Comparison of ENCODE assay signal across 27 cellular contexts in genomic region chr2:220590476-220590875, GRCh38.
"Had no signal": no experiment of that assay in that cellular context is flagged by ENCODE, and none has a peak within 500 bp of the region (broad histone marks: within the 10 kb centered on the region; RNA-seq: fewer than 3 reads in every experiment).

No MANE protein-coding gene starts in this region.

- H3K4me1 Mint-ChIP-seq: naive thymus-derived CD8-positive, alpha-beta T cell; neural crest cell; stimulated activated effector memory CD8-positive, alpha-beta T cell treated with anti-CD3 and anti-CD28 coated beads, Interleukin-12 subunit alpha, Interleukin-12 subunit beta, amount 100 ng/mL, for 72 hours; stimulated activated naive B cell treated with anti-CD40 and anti-IgM and Interleukin-4, amounts not matched to agents 10 μg/mL and 1 μg/mL and 100 μg/mL, for 72 hours had no signal

- H3K27me3 Mint-ChIP-seq: stimulated activated naive B cell treated with anti-CD40 and anti-IgM and Interleukin-4, amounts not matched to agents 10 μg/mL and 1 μg/mL and 100 μg/mL, for 72 hours; stimulated activated naive CD8-positive, alpha-beta T cell treated with anti-CD3 and anti-CD28 coated beads, Interleukin-15, Interleukin-2, amounts not matched to agents 100 ng/mL and 50 ng/mL, for 24 hours had no signal

- H3K27ac Mint-ChIP-seq: naive thymus-derived CD8-positive, alpha-beta T cell; natural killer cell treated with Interleukin-12 subunit alpha and Interleukin-12 subunit beta and Interleukin-15 and Interleukin-18, amount 100 ng/mL, for 72 hours; nephron progenitor cell; stimulated activated effector memory CD8-positive, alpha-beta T cell treated with anti-CD3 and anti-CD28 coated beads, Interleukin-12 subunit alpha, Interleukin-12 subunit beta, amount 100 ng/mL, for 72 hours; stimulated activated naive B cell treated with anti-CD40 and anti-IgM and Interleukin-4, amounts not matched to agents 10 μg/mL and 1 μg/mL and 100 μg/mL, for 72 hours; stimulated activated naive CD8-positive, alpha-beta T cell treated with anti-CD3 and anti-CD28 coated beads, Interleukin-15, Interleukin-2, amounts not matched to agents 100 ng/mL and 50 ng/mL, for 24 hours; type B pancreatic cell had no signal

- H3K9me3 Mint-ChIP-seq: natural killer cell treated with Interleukin-12 subunit alpha and Interleukin-12 subunit beta and Interleukin-15 and Interleukin-18, amount 100 ng/mL, for 72 hours; nephron progenitor cell; neural crest cell; stimulated activated effector memory CD8-positive, alpha-beta T cell treated with anti-CD3 and anti-CD28 coated beads, Interleukin-12 subunit alpha, Interleukin-12 subunit beta, amount 100 ng/mL, for 72 hours; stimulated activated naive B cell treated with anti-CD40 and anti-IgM and Interleukin-4, amounts not matched to agents 10 μg/mL and 1 μg/mL and 100 μg/mL, for 72 hours; stimulated activated naive CD8-positive, alpha-beta T cell treated with anti-CD3 and anti-CD28 coated beads, Interleukin-15, Interleukin-2, amounts not matched to agents 100 ng/mL and 50 ng/mL, for 24 hours; type B pancreatic cell had no signal

- H3K27me3 ChIP-seq: neutrophil, pancreas, right lobe of liver, sigmoid colon, stomach, thyroid gland, tibial nerve, upper lobe of right lung, uterus had no signal

- H3K36me3 ChIP-seq: neutrophil, pancreas, prostate gland, right lobe of liver, sigmoid colon, stomach, thoracic aorta, thyroid gland, tibial nerve, upper lobe of right lung, uterus had no signal

- H3K36me3 Mint-ChIP-seq: naive thymus-derived CD8-positive, alpha-beta T cell; natural killer cell treated with Interleukin-12 subunit alpha and Interleukin-12 subunit beta and Interleukin-15 and Interleukin-18, amount 100 ng/mL, for 72 hours; stimulated activated effector memory CD8-positive, alpha-beta T cell treated with anti-CD3 and anti-CD28 coated beads, Interleukin-12 subunit alpha, Interleukin-12 subunit beta, amount 100 ng/mL, for 72 hours; stimulated activated naive B cell treated with anti-CD40 and anti-IgM and Interleukin-4, amounts not matched to agents 10 μg/mL and 1 μg/mL and 100 μg/mL, for 72 hours; type B pancreatic cell had no signal

- H3K4me3 Mint-ChIP-seq: naive thymus-derived CD8-positive, alpha-beta T cell; natural killer cell treated with Interleukin-12 subunit alpha and Interleukin-12 subunit beta and Interleukin-15 and Interleukin-18, amount 100 ng/mL, for 72 hours; nephron progenitor cell; neural crest cell; stimulated activated effector memory CD8-positive, alpha-beta T cell treated with anti-CD3 and anti-CD28 coated beads, Interleukin-12 subunit alpha, Interleukin-12 subunit beta, amount 100 ng/mL, for 72 hours; stimulated activated naive B cell treated with anti-CD40 and anti-IgM and Interleukin-4, amounts not matched to agents 10 μg/mL and 1 μg/mL and 100 μg/mL, for 72 hours; stimulated activated naive CD8-positive, alpha-beta T cell treated with anti-CD3 and anti-CD28 coated beads, Interleukin-15, Interleukin-2, amounts not matched to agents 100 ng/mL and 50 ng/mL, for 24 hours; type B pancreatic cell had no signal

- FAIRE-seq: pancreas, small intestine had no signal

- DNase-seq: naive thymus-derived CD8-positive, alpha-beta T cell; nephron progenitor cell; nucleus accumbens; pancreas; right cardiac atrium; right lobe of liver; sigmoid colon; small intestine; stimulated activated CD4-positive, alpha-beta T cell treated with anti-CD3 and anti-CD28 coated beads, Interleukin-15, amount 100 ng/mL, for 24 hours; stimulated activated CD4-positive, alpha-beta T cell treated with anti-CD3 and anti-CD28 coated beads, Interleukin-2, amount 100 ng/mL, for 24 hours; stimulated activated CD4-positive, alpha-beta T cell treated with anti-CD3 and anti-CD28 coated beads, Interleukin-2, amount 100 ng/mL, for 48 hours; stimulated activated CD4-positive, alpha-beta T cell treated with anti-CD3 and anti-CD28 coated beads, Interleukin-4, amount 100 ng/mL, for 24 hours; stimulated activated naive B cell treated with anti-CD40 and anti-IgM and Interleukin-4, amounts not matched to agents 10 μg/mL and 1 μg/mL and 100 μg/mL, for 72 hours; stimulated activated naive CD4-positive, alpha-beta T cell treated with Interleukin-2 at 50 U/mL for 16 hours; stomach; thyroid gland; upper lobe of right lung; uterus had no signal

- H3K4me3 ChIP-seq: pancreas, prostate gland, right lobe of liver, sigmoid colon, stomach, thoracic aorta, thyroid gland, tibial nerve, upper lobe of right lung, uterus had no signal
